ENCODE assay signal across 19 cellular contexts in the genomic region with DNA sequence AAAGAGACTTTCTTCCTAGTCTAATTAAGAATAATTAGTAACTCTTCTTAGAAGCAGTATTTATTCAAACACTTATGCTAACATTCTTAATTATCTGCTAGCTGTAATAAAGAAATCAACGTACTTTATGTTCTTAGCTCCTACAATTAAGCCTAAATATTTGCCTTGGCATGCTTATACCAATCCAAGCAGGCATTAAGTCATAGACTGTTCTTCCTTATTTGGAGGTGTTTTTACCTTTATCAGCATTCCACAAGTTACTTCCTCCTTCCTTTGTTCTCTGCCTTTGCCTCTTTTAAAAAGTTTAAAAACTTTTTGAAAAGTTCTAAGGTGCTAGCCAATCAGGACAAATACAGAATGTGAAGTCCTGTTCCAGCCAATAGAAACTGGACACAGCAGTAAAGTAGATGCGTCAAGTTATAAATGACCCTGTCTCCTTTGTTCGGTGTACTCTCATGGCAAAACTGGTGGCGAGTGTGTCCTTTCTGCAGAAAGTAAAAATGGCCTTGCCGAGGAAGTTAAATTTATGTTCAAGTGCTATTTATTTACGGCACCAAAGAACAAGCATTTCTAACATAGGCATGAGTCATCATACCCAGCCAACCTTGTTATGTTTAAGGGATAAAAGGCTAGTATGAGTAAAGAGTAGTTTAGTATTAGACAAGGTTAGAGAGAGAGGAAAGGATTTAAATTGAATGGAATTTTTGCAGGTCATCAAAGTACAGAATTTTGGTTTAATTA. TPM values are rescaled to one million over a fixed set of nuclear protein-coding genes. Genes with fewer than 3 reads are reported as not detected.
DNase-seq lines count a peak whose midpoint lies in the region; ATAC-seq and TF ChIP-seq lines count a peak whose summit lies in the region.
"Had no signal": no experiment of that assay in that cellular context is flagged by ENCODE, and none has a peak within 500 bp of the region (broad histone marks: within the 10 kb centered on the region; RNA-seq: fewer than 3 reads in every experiment).

No MANE protein-coding gene starts in this region.

- no peaks in the 10 kb centered on the region for H3F3A ChIP-seq in smooth muscle cell (ENCODE audit: low read depth)

- dilution Hi-C loops in IMR-90 (cut with HindIII; ENCODE audit: low sequenced_read_pairs, unreplicated experiment) = no loop called here

- H3K4me2 ChIP-seq in IMR-90 (ENCODE audit: low read depth, low read length) = no peak overlapping the region
- H3K4me2 ChIP-seq in smooth muscle cell = peak overlapping the region; percentile 20
- no peak overlapping the region for H3K4me2 ChIP-seq in osteoblast (ENCODE audit: insufficient read depth, low read length)

- no peaks in the 10 kb centered on the region for H3K9me3 Mint-ChIP-seq in activated T-cell treated with anti-CD3 and anti-CD28 coated beads, Interleukin-2, amount 50 U/mL, for 4 hours
- H3K9me3 Mint-ChIP-seq in endothelial cell (ENCODE audit: unreplicated experiment) = peaks cover 4% of the 10 kb centered on the region
- H3K9me3 Mint-ChIP-seq: natural killer cell; stimulated activated naive CD8-positive, alpha-beta T cell treated with anti-CD3 and anti-CD28 coated beads, Interleukin-15, amount 100 ng/mL, for 72 hours; T-helper 2 cell treated with Interferon-gamma antibody and Interleukin-4, amounts not matched to agents 5 μg/mL and 100 μg/mL, for 36 hours had no signal

- no peak overlapping the region for H3K56ac ChIP-seq in IMR-90 (ENCODE audit: extremely low read depth, insufficient read depth, low read length)

- no peaks in the 10 kb centered on the region for H3K27me3 Mint-ChIP-seq in activated T-cell treated with anti-CD3 and anti-CD28 coated beads, Interleukin-2, amount 50 U/mL, for 4 hours (ENCODE audit: low read depth)
- H3K27me3 Mint-ChIP-seq in endothelial cell (ENCODE audit: unreplicated experiment) = peaks cover 2% of the 10 kb centered on the region
- H3K27me3 Mint-ChIP-seq: stimulated activated naive CD8-positive, alpha-beta T cell treated with anti-CD3 and anti-CD28 coated beads, Interleukin-15, amount 100 ng/mL, for 72 hours had no signal

- H3K9ac ChIP-seq in IMR-90 (ENCODE audit: low read depth, low read length) (no peak overlapping the region), smooth muscle cell (ENCODE audit: low read depth) (no peak overlapping the region)

- peaks cover 32% of the 10 kb centered on the region for H3K36me3 Mint-ChIP-seq in activated T-cell treated with anti-CD3 and anti-CD28 coated beads, Interleukin-2, amount 50 U/mL, for 4 hours (ENCODE audit: insufficient read depth)
- H3K36me3 Mint-ChIP-seq in endothelial cell (ENCODE audit: low read depth, unreplicated experiment) = peaks cover 34% of the 10 kb centered on the region

- H3K79me2 ChIP-seq in smooth muscle cell (ENCODE audit: low read depth) (peaks cover 67% of the 10 kb centered on the region), osteoblast (ENCODE audit: insufficient read depth, low read length) (peaks cover 47% of the 10 kb centered on the region)

- BruUV-seq in IMR-90 (replicated peaks; lab: Mats Ljungman, UMichigan) = no TSS peak

- CTCF ChIA-PET in IMR-90 (lab: Yijun Ruan, JAX) = no interaction called here

- H3K4me3 Mint-ChIP-seq in activated T-cell treated with anti-CD3 and anti-CD28 coated beads, Interleukin-2, amount 50 U/mL, for 4 hours = peak overlapping the region; percentile 29
- peak overlapping the region; percentile 83 for H3K4me3 Mint-ChIP-seq in endothelial cell (ENCODE audit: unreplicated experiment)
- H3K4me3 Mint-ChIP-seq: natural killer cell; stimulated activated naive CD8-positive, alpha-beta T cell treated with anti-CD3 and anti-CD28 coated beads, Interleukin-15, amount 100 ng/mL, for 72 hours; T-helper 2 cell treated with Interferon-gamma antibody and Interleukin-4, amounts not matched to agents 5 μg/mL and 100 μg/mL, for 36 hours had no signal

- no peak overlapping the region for H2BK120ac ChIP-seq in IMR-90 (ENCODE audit: low read depth, low read length)

- H4K20me1 ChIP-seq in IMR-90 (ENCODE audit: insufficient read depth, low read length) (peaks cover 12% of the 10 kb centered on the region; the same call in 1 of the 2 replicates), smooth muscle cell (ENCODE audit: low read depth) (peaks cover 73% of the 10 kb centered on the region), osteoblast (ENCODE audit: insufficient read depth, low read length) (peaks cover 9% of the 10 kb centered on the region)

- ATAC-seq in activated T-cell treated with anti-CD3 and anti-CD28 coated beads, Interleukin-2, amount 50 U/mL, for 4 hours = no peak
- no peak for ATAC-seq in IMR-90 (ENCODE audit: low read depth)
- no peak for ATAC-seq in GM18867 (IDR thresholded peaks at IDR 0.05; ENCODE audit: unreplicated experiment)
- ATAC-seq: lower lobe of right lung; natural killer cell; stimulated activated naive CD8-positive, alpha-beta T cell treated with anti-CD3 and anti-CD28 coated beads, Interleukin-15, amount 100 ng/mL, for 72 hours had no signal

- peaks cover 34% of the 10 kb centered on the region for H3K4me1 Mint-ChIP-seq in activated T-cell treated with anti-CD3 and anti-CD28 coated beads, Interleukin-2, amount 50 U/mL, for 4 hours (ENCODE audit: low read depth)
- H3K4me1 Mint-ChIP-seq in endothelial cell (ENCODE audit: unreplicated experiment) = peaks cover 14% of the 10 kb centered on the region

- H4K8ac ChIP-seq in IMR-90 (ENCODE audit: low read depth in 2 of 2, low read length in 2 of 2) = no peak overlapping the region

- H3K4me3 ChIP-seq in IMR-90 (ENCODE audit: insufficient read depth, low read depth, low read length) (no peak overlapping the region), smooth muscle cell (no peak overlapping the region), osteoblast (ENCODE audit: insufficient read depth, low read length) (no peak overlapping the region), spleen (no peak overlapping the region)
- H3K4me3 ChIP-seq: lower lobe of right lung, SJCRH30 had no signal

- no peak overlapping the region for H3K27ac ChIP-seq in IMR-90 (ENCODE audit: insufficient read depth, low read length)
- H3K27ac ChIP-seq in smooth muscle cell (ENCODE audit: low read depth) = peak overlapping the region; percentile 55
- no peak overlapping the region for H3K27ac ChIP-seq in osteoblast (ENCODE audit: low read depth, low read length)
- H3K27ac ChIP-seq in spleen = peak overlapping the region in 3 of 8 donors; percentile 9 to 50 (median 43)
- H3K27ac ChIP-seq: lower lobe of right lung, SJCRH30 had no signal

- H3K36me3 ChIP-seq in IMR-90 (ENCODE audit: control insufficient read depth, insufficient read depth, low read length) (peaks cover 33% of the 10 kb centered on the region), smooth muscle cell (ENCODE audit: low read depth) (peaks cover 36% of the 10 kb centered on the region), osteoblast (ENCODE audit: insufficient read depth, low read length) (peaks cover 26% of the 10 kb centered on the region), spleen (peaks cover 0 to 82% (median 50%) of the 10 kb centered on the region in 6 donors)

- TF ChIP-seq CTCF in IMR-90 (conservative IDR thresholded peaks at IDR 0.05; ENCODE audit: low read depth, low read length) (no peak), endothelial cell (IDR thresholded peaks at IDR 0.05; ENCODE audit: unreplicated experiment) (no peak), smooth muscle cell (IDR thresholded peaks at IDR 0.05; ENCODE audit: borderline replicate concordance, insufficient read depth, poor library complexity, severe bottlenecking) (no peak), osteoblast (IDR thresholded peaks at IDR 0.05; ENCODE audit: extremely low read depth, low read depth, low read length) (no peak), spleen (IDR thresholded peaks at IDR 0.05 in 8 of 11, conservative IDR thresholded peaks at IDR 0.05 in 3 of 11) (no peak)

- intact Hi-C loops in IMR-90 (cut with micrococcal nuclease) (no loop called here), spleen (cut with DNase I; ENCODE audit: low total_unique reads) (no loop called here)

- POLR2A ChIA-PET in IMR-90 (lab: Charles Lee; ENCODE audit: unreplicated experiment) = no interaction called here

- in situ Hi-C loops in IMR-90 (cut with MboI; ENCODE audit: low sequenced_read_pairs) = no loop called here

- no peak overlapping the region for H2BK5ac ChIP-seq in IMR-90 (ENCODE audit: low read depth, low read length, poor library complexity, severe bottlenecking)

- no peak overlapping the region for H3K23ac ChIP-seq in IMR-90 (ENCODE audit: low read depth, low read length)

- no peak overlapping the region for H4K91ac ChIP-seq in IMR-90 (ENCODE audit: insufficient read depth, low read depth, low read length)

- H3K9me1 ChIP-seq in IMR-90 (ENCODE audit: insufficient read depth, low read length) = no peaks in the 10 kb centered on the region

- peaks cover 26 to 32% of the 10 kb centered on the region in 2 experiments for H3K79me1 ChIP-seq in IMR-90 (ENCODE audit: low read depth in 1 of 2, low read length in 2 of 2)

- no peak overlapping the region for H2BK20ac ChIP-seq in IMR-90 (ENCODE audit: low read depth, low read length)

- no peak for DNase-seq in activated T-cell treated with anti-CD3 and anti-CD28 coated beads, Interleukin-2, amount 50 U/mL, for 4 hours
- no peak for DNase-seq in activated T-cell treated with anti-CD3 and anti-CD28 coated beads for 4 hours
- peak; percentile 12 for DNase-seq in IMR-90
- DNase-seq in endothelial cell (ENCODE audit: low spot score) = no peak
- DNase-seq in smooth muscle cell (lab: John Stamatoyannopoulos, UW; ENCODE audit: unreplicated experiment) = no peak
- no peak for DNase-seq in osteoblast (ENCODE audit: insufficient read length, low spot score, missing footprints)
- DNase-seq in spleen = no peak
- DNase-seq: activated CD4-positive, CD25-positive, alpha-beta regulatory T cell treated with anti-CD3 and anti-CD28 coated beads, Interleukin-2, amount 50 U/mL, for 72 hours; activated CD8-positive, alpha-beta memory T cell treated with anti-CD3 and anti-CD28 coated beads, Interleukin-2, amount 50 U/mL, for 48 hours; central memory CD4-positive, alpha-beta T cell; COR-L47; lower lobe of right lung; natural killer cell; NCI-H2029 treated with DMSO at 0.1 percent for 48 hours; NCI-H524; SJCRH30; stimulated activated naive CD8-positive, alpha-beta T cell treated with anti-CD3 and anti-CD28 coated beads, Interleukin-15, amount 100 ng/mL, for 72 hours had no signal

- H3K4ac ChIP-seq in IMR-90 (ENCODE audit: low read depth, low read length) = no peak overlapping the region

- TF ChIP-seq RAD21 in IMR-90 (IDR thresholded peaks at IDR 0.05; ENCODE audit: low read length) = no peak

- H3K9me3 ChIP-seq in IMR-90 (ENCODE audit: control insufficient read depth, insufficient read depth, low read length) (peaks cover 10% of the 10 kb centered on the region), smooth muscle cell (replicated peaks; ENCODE audit: low read depth) (no peaks in the 10 kb centered on the region), osteoblast (ENCODE audit: low read depth, low read length) (peaks cover 2% of the 10 kb centered on the region), spleen (no peaks in the 10 kb centered on the region)
- H3K9me3 ChIP-seq: lower lobe of right lung had no signal

- no peak overlapping the region for H2AK9ac ChIP-seq in IMR-90 (replicated peaks; ENCODE audit: low read depth, low read length, poor library complexity)

- H3K27ac Mint-ChIP-seq in endothelial cell (ENCODE audit: unreplicated experiment) = peak overlapping the region; percentile 44
- H3K27ac Mint-ChIP-seq: stimulated activated naive CD8-positive, alpha-beta T cell treated with anti-CD3 and anti-CD28 coated beads, Interleukin-15, amount 100 ng/mL, for 72 hours had no signal

- no peak overlapping the region for H2AFZ ChIP-seq in IMR-90 (replicated peaks; ENCODE audit: low read length, poor library complexity)
- no peak overlapping the region for H2AFZ ChIP-seq in smooth muscle cell (ENCODE audit: low read depth)
- H2AFZ ChIP-seq in osteoblast (ENCODE audit: low read length) = no peak overlapping the region

- no peaks in the 10 kb centered on the region for H3K27me3 ChIP-seq in IMR-90 (ENCODE audit: control insufficient read depth, insufficient read depth, low read length)
- H3K27me3 ChIP-seq in smooth muscle cell (ENCODE audit: low read depth) = no peaks in the 10 kb centered on the region
- H3K27me3 ChIP-seq in osteoblast (ENCODE audit: insufficient read depth, low read length) = no peaks in the 10 kb centered on the region
- no peaks in the 10 kb centered on the region for H3K27me3 ChIP-seq in spleen (replicated peaks in 1 of 7)
- H3K27me3 ChIP-seq: SJCRH30 had no signal

- no peaks in the 10 kb centered on the region for H3K4me1 ChIP-seq in IMR-90 (ENCODE audit: control insufficient read depth, insufficient read depth, low read length)
- H3K4me1 ChIP-seq in smooth muscle cell (ENCODE audit: low read depth) = no peaks in the 10 kb centered on the region
- H3K4me1 ChIP-seq in osteoblast (ENCODE audit: insufficient read depth, low read length) = no peaks in the 10 kb centered on the region
- H3K4me1 ChIP-seq in spleen = peaks cover 0 to 51% (median 11%) of the 10 kb centered on the region in 6 donors
- H3K4me1 ChIP-seq: SJCRH30 had no signal

- H2BK15ac ChIP-seq in IMR-90 (ENCODE audit: low read depth, low read length) = no peak overlapping the region

- H4K5ac ChIP-seq in IMR-90 (ENCODE audit: low read depth, low read length) = no peak overlapping the region

- no CpG with 5 or more reads among the region's 6 CpGs for WGBS in IMR-90 (ENCODE audit: extremely low coverage in 2 of 2, insufficient read length in 1 of 2), 2 experiments
- WGBS in smooth muscle cell (ENCODE audit: low lambda C conversion rate) = 63% methylated on average over 6 of the region's 6 CpGs
- WGBS in spleen, 5 donors = 96 to 99% (median 96%) methylated on average over 6 of the region's 6 CpGs

- no peak overlapping the region for H3K14ac ChIP-seq in IMR-90 (replicated peaks; ENCODE audit: low read depth, low read length)

- H3K18ac ChIP-seq in IMR-90 (ENCODE audit: low read depth, low read length) = no peak overlapping the region

- no peak overlapping the region for H2AK5ac ChIP-seq in IMR-90 (ENCODE audit: low read depth, low read length)

- TF ChIP-seq POLR2A in IMR-90 (IDR thresholded peaks at IDR 0.05; ENCODE audit: low read depth, low read length) (no peak), spleen (IDR thresholded peaks at IDR 0.05) (no peak)

RNA-seq across cellular contexts. Expression of gene GPBP1, which starts 58.6 kb away (rescaled TPM):
- 10 to 100 TPM; 51.4 to 62.0 (median 58.7) TPM for total RNA-seq in activated T-cell treated with anti-CD3 and anti-CD28 coated beads, Interleukin-2, amount 50 U/mL, for 4 hours
- total RNA-seq in IMR-90 (2012; rRNA removed) (29.2 and 63.9 TPM in 2 replicates), endothelial cell (ENCODE audit: unreplicated experiment) (68.9 TPM), smooth muscle cell (78.8 and 87.4 TPM in 2 replicates), osteoblast (56.8 and 59.2 TPM in 2 replicates), spleen (100 to 1,000 TPM in 2 of 7 donors, 10 to 100 TPM in 5; 81.9 to 118 (median 88.7) TPM)
- polyA plus RNA-seq in IMR-90 (2012; rRNA removed) (18.7 and 24.3 TPM in 2 replicates), smooth muscle cell (43.2 and 45.4 TPM in 2 replicates), spleen (10 to 100 TPM; 58.0 to 77.7 (median 75.7) TPM)
- 1.5 and 3.1 TPM in 2 replicates for polyA plus RNA-seq in IMR-90 (2012; cell fraction: cytosol; rRNA removed)
- 1.7 and 29.8 TPM in 2 replicates for polyA plus RNA-seq in IMR-90 (2012; cell fraction: nucleus; rRNA removed; ENCODE audit: low replicate concordance)
